ENCODE assay signal across 8 cellular contexts in genomic region chr11:78562398-78562797, GRCh38. TPM values are rescaled to one million over a fixed set of nuclear protein-coding genes. Genes with fewer than 3 reads are reported as not detected.
DNase-seq lines count a peak whose midpoint lies in the region; ATAC-seq and TF ChIP-seq lines count a peak whose summit lies in the region.
"Had no signal": no experiment of that assay in that cellular context is flagged by ENCODE, and none has a peak within 500 bp of the region (broad histone marks: within the 10 kb centered on the region; RNA-seq: fewer than 3 reads in every experiment).

No MANE protein-coding gene starts in this region.

- H3K36me3 ChIP-seq in fibroblast of lung (ENCODE audit: control insufficient read depth, insufficient read depth, low read length) (no peaks in the 10 kb centered on the region), stomach (peaks cover 6 to 28% (median 25%) of the 10 kb centered on the region in 4 donors)

- H3K27me3 ChIP-seq in fibroblast of lung (ENCODE audit: control insufficient read depth, insufficient read depth, low read length) = no peaks in the 10 kb centered on the region
- no peaks in the 10 kb centered on the region for H3K27me3 ChIP-seq in stomach

- peak overlapping the region; percentile 80 for H3K4me2 ChIP-seq in fibroblast of lung (ENCODE audit: extremely low read depth, insufficient read depth, low read length)

- peak overlapping the region; percentile 79 for H3K27ac ChIP-seq in fibroblast of lung (ENCODE audit: insufficient read depth, low read length)
- H3K27ac ChIP-seq in stomach = peak overlapping the region; percentile 47 to 76 (median 71)

- intact Hi-C loops in stomach (cut with DNase I; ENCODE audit: low total_unique reads) = loop anchor here (10.0 kb wide), 1 partner anchor 338 kb away; no protein-coding TSS in a partner anchor

- H3K9me3 ChIP-seq in fibroblast of lung (ENCODE audit: control insufficient read depth, insufficient read depth, low read depth, low read length) (no peaks in the 10 kb centered on the region), stomach (no peaks in the 10 kb centered on the region)
- H3K9me3 ChIP-seq: mucosa of descending colon had no signal

- H3K4me3 ChIP-seq in fibroblast of lung (replicated peaks in 1 of 4; ENCODE audit: control extremely low read depth in 1 of 4, insufficient read depth in 1 of 4, low read depth in 3 of 4, low read length in 4 of 4) (peak overlapping the region in 2 of 4 experiments; percentile 13 to 17), stomach (no peak overlapping the region)
- H3K4me3 ChIP-seq: mucosa of descending colon had no signal

- peak overlapping the region; percentile 63 for H2AFZ ChIP-seq in fibroblast of lung (ENCODE audit: low read length)

- ATAC-seq in HG02981 (IDR thresholded peaks at IDR 0.05; ENCODE audit: unreplicated experiment) = no peak
- ATAC-seq in HG03442 (IDR thresholded peaks at IDR 0.05; ENCODE audit: unreplicated experiment) = no peak

- DNase-seq in GM04504 (ENCODE audit: low read depth) = peak; percentile 42
- DNase-seq in RPMI7951 (ENCODE audit: low read depth) = peak; percentile 49
- DNase-seq in fibroblast of lung (ENCODE audit: low read depth in 2 of 2) = peak; percentile 70 to 79
- DNase-seq in stomach = no peak
- DNase-seq in cerebellar cortex (ENCODE audit: low spot score) = no peak
- DNase-seq: mucosa of descending colon had no signal

- peaks cover 4% of the 10 kb centered on the region for H3K79me2 ChIP-seq in fibroblast of lung (ENCODE audit: control insufficient read depth, insufficient read depth, low read length)

- H3K4me1 ChIP-seq in fibroblast of lung (ENCODE audit: control insufficient read depth, extremely low read depth, insufficient read depth, low read length) = peaks cover 10% of the 10 kb centered on the region
- peaks cover 12 to 47% (median 37%) of the 10 kb centered on the region in 4 donors for H3K4me1 ChIP-seq in stomach

- H4K20me1 ChIP-seq in fibroblast of lung (ENCODE audit: control insufficient read depth, extremely low read depth, insufficient read depth, low read length) = no peaks in the 10 kb centered on the region

- 31 to 43% (median 37%) methylated on average over 3 of the region's 3 CpGs for WGBS in stomach, 5 donors

- TF ChIP-seq EP300 in stomach (IDR thresholded peaks at IDR 0.05) = no peak

- TF ChIP-seq POLR2A in stomach (IDR thresholded peaks at IDR 0.05) = no peak

- no peak for TF ChIP-seq CTCF in fibroblast of lung (conservative IDR thresholded peaks at IDR 0.05 in 1 of 2, IDR thresholded peaks at IDR 0.05 in 1 of 2; ENCODE audit: low read depth in 1 of 2, low read length in 2 of 2)
- TF ChIP-seq CTCF in stomach (IDR thresholded peaks at IDR 0.05) = no peak

- no peak overlapping the region for H3K9ac ChIP-seq in fibroblast of lung (ENCODE audit: insufficient read depth, low read length)

RNA-seq across cellular contexts. Expression of gene NARS2, which starts 12.3 kb away (rescaled TPM):
- total RNA-seq in RPMI7951 (2014; rRNA removed; shearing (Covaris generic)) = 18.9 and 19.0 TPM in 2 replicates
- total RNA-seq in fibroblast of lung (15.7 and 18.5 TPM in 2 replicates), stomach (10 to 100 TPM in 3 of 5 donors, 1 to 10 TPM in 2; 4.7 to 34.5 (median 14.5) TPM)
- polyA plus RNA-seq in fibroblast of lung (13.2 and 15.3 TPM in 2 replicates), stomach (10 to 100 TPM; 13.5 to 15.0 (median 13.8) TPM)
- polyA plus RNA-seq in fibroblast of lung (2012) = 11.2 and 11.9 TPM in 2 replicates
- 0.82 and 1.6 TPM in 2 replicates for polyA minus RNA-seq in fibroblast of lung (ENCODE audit: low replicate concordance)

Comparison
In these comparisons a context has a peak if more than half of its experiments do, and no peak if none do; other contexts are left out.
1. DNase-seq: peak in GM04504 (single experiment), RPMI7951 (single experiment) and fibroblast of lung (2 of 2); none in stomach (single experiment) and cerebellar cortex (single experiment).